In genomic region chr10:113945075-113945686, GRCh38 we compare ENCODE assay signal across 1 cellular context.
TF ChIP-seq lines count a peak whose summit lies in the region.

No MANE protein-coding gene starts in this region.

TF ChIP-seq in GM23338, 12 proteins besides CTCF, POLR2A, EP300 and RAD21 (continued from another document):
- TF ChIP-seq REST (IDR thresholded peaks at IDR 0.05; ENCODE audit: unreplicated experiment) (no peak), ZNF114 (CRISPR knock-in tag; IDR thresholded peaks at IDR 0.05) (no peak), EZH2phosphoT487 (IDR thresholded peaks at IDR 0.05; ENCODE audit: unreplicated experiment) (no peak), JUNB (IDR thresholded peaks at IDR 0.05; ENCODE audit: unreplicated experiment) (no peak), ZNF331 (CRISPR knock-in tag; IDR thresholded peaks at IDR 0.05; ENCODE audit: low read depth) (no peak), NANOG (IDR thresholded peaks at IDR 0.05; ENCODE audit: borderline replicate concordance) (no peak)
